In genomic region chr2:120298173-120298835, GRCh38 we compare ENCODE assay signal across 1 cellular context.
A peak's percentile ranks its signal among the peaks of the same experiment; 100 is the strongest.
TF ChIP-seq lines count a peak whose summit lies in the region.

No MANE protein-coding gene starts in this region.

TF ChIP-seq in K562, 482 proteins besides CTCF, POLR2A, EP300 and RAD21 (continued from another document and continues in another):
- TF ChIP-seq, protein P1, sequence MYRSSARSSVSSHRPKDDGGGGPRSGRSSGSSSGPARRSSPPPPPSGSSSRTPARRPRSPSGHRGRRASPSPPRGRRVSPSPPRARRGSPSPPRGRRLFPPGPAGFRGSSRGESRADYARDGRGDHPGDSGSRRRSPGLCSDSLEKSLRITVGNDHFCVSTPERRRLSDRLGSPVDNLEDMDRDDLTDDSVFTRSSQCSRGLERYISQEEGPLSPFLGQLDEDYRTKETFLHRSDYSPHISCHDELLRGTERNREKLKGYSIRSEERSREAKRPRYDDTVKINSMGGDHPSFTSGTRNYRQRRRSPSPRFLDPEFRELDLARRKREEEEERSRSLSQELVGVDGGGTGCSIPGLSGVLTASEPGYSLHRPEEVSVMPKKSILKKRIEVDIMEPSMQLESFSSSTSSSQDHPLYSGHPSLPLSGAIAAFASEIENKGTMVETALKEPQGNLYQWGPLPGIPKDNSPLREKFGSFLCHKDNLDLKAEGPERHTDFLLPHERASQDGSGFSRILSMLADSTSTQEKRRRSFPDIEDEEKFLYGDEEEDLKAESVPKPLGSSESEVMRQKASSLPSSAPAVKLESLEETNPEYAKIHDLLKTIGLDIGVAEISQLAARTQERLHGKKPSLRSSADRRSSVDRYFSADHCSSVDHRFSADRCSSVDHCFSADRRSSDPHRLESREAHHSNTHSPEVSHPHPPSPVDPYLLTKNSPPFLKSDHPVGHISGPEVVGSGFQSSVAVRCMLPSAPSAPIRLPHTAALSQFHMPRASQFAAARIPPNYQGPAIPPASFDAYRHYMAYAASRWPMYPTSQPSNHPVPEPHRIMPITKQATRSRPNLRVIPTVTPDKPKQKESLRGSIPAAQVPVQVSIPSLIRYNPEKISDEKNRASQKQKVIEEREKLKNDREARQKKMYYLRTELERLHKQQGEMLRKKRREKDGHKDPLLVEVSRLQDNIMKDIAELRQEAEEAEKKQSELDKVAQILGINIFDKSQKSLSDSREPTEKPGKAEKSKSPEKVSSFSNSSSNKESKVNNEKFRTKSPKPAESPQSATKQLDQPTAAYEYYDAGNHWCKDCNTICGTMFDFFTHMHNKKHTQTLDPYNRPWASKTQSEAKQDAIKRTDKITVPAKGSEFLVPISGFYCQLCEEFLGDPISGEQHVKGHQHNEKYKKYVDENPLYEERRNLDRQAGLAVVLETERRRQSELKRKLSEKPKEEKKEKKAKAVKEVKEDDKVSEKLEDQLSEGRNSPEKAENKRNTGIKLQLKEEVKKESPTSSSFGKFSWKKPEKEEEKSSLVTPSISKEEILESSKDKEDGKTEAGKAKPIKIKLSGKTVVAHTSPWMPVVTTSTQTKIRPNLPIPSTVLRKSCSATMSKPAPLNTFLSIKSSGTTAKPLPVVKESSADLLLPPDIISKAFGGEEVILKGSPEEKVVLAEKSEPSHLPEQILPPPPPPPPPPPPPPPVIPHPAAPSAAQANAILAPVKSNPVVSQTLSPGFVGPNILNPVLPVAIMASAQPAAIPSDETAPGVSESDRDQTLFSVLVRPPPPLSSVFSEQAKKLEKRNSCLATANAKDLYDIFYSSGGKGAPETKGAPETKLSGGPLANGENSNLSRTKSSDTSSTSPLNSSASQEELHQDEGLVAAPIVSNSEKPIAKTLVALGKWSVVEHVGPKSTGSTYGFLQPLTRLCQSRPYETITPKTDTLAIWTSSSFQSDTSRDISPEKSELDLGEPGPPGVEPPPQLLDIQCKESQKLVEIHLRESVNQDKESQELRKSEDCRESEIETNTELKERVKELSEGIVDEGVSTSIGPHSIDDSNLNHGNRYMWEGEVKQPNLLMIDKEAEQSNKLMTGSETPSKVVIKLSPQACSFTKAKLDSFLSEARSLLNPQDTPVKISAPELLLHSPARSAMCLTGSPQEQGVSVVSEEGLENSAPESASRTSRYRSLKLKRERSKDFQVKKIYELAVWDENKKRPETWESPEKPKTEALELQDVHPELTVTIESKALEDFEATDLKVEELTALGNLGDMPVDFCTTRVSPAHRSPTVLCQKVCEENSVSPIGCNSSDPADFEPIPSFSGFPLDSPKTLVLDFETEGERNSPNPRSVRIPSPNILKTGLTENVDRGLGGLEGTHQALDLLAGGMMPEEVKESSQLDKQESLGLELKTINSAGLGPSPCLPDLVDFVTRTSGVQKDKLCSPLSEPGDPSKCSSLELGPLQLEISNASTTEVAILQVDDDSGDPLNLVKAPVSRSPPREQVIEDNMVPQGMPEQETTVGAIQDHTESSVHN (IDR thresholded peaks at IDR 0.05; ENCODE audit: borderline replicate concordance in 1 of 2, low read depth in 1 of 2): 0 out of 4 replicates have a peak, but pooled peaks of 1 of the 2 experiments have one; percentile 54
- no peak for TF ChIP-seq ZNF589 (CRISPR knock-in tag; IDR thresholded peaks at IDR 0.05; ENCODE audit: low read depth)
- TF ChIP-seq ZZZ3 (IDR thresholded peaks at IDR 0.05): no peak
- no peak for TF ChIP-seq HMG20B (CRISPR knock-in tag; IDR thresholded peaks at IDR 0.05)
- peak; percentile 94 for TF ChIP-seq JUND (IDR thresholded peaks at IDR 0.05; ENCODE audit: borderline replicate concordance, low read depth, low read length)
- TF ChIP-seq JUND (tag; IDR thresholded peaks at IDR 0.05; ENCODE audit: borderline replicate concordance, low read depth, low read length): peak; percentile 89; the same call in 1 of the 3 replicates
- peak; percentile 68 for TF ChIP-seq DACH1 (IDR thresholded peaks at IDR 0.05; ENCODE audit: partially characterized antibody)
- TF ChIP-seq ARID1B (IDR thresholded peaks at IDR 0.05): peak; percentile 88
- TF ChIP-seq ZNF449 (CRISPR knock-in tag; IDR thresholded peaks at IDR 0.05): no peak
- TF ChIP-seq SRSF1 (IDR thresholded peaks at IDR 0.05; ENCODE audit: low read depth, low read length): no peak
- TF ChIP-seq KLF16 (IDR thresholded peaks at IDR 0.05): peak; percentile 45; the same call in 1 of the 2 replicates
- TF ChIP-seq EP400 (IDR thresholded peaks at IDR 0.05): no peak
- peak; percentile 73 for TF ChIP-seq SMARCC2 (IDR thresholded peaks at IDR 0.05; ENCODE audit: low read depth)
- TF ChIP-seq FOSL1 (tag; conservative IDR thresholded peaks at IDR 0.05): peak; percentile 94
- TF ChIP-seq, protein P2, sequence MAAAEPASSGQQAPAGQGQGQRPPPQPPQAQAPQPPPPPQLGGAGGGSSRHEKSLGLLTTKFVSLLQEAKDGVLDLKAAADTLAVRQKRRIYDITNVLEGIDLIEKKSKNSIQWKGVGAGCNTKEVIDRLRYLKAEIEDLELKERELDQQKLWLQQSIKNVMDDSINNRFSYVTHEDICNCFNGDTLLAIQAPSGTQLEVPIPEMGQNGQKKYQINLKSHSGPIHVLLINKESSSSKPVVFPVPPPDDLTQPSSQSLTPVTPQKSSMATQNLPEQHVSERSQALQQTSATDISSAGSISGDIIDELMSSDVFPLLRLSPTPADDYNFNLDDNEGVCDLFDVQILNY (CRISPR knock-in tag; IDR thresholded peaks at IDR 0.05): no peak
- TF ChIP-seq, protein P3, sequence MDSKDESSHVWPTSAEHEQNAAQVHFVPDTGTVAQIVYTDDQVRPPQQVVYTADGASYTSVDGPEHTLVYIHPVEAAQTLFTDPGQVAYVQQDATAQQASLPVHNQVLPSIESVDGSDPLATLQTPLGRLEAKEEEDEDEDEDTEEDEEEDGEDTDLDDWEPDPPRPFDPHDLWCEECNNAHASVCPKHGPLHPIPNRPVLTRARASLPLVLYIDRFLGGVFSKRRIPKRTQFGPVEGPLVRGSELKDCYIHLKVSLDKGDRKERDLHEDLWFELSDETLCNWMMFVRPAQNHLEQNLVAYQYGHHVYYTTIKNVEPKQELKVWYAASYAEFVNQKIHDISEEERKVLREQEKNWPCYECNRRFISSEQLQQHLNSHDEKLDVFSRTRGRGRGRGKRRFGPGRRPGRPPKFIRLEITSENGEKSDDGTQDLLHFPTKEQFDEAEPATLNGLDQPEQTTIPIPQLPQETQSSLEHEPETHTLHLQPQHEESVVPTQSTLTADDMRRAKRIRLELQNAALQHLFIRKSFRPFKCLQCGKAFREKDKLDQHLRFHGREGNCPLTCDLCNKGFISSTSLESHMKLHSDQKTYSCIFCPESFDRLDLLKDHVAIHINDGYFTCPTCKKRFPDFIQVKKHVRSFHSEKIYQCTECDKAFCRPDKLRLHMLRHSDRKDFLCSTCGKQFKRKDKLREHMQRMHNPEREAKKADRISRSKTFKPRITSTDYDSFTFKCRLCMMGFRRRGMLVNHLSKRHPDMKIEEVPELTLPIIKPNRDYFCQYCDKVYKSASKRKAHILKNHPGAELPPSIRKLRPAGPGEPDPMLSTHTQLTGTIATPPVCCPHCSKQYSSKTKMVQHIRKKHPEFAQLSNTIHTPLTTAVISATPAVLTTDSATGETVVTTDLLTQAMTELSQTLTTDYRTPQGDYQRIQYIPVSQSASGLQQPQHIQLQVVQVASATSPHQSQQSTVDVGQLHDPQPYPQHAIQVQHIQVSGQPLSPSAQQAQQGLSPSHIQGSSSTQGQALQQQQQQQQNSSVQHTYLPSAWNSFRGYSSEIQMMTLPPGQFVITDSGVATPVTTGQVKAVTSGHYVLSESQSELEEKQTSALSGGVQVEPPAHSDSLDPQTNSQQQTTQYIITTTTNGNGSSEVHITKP (IDR thresholded peaks at IDR 0.05; ENCODE audit: partially characterized antibody): no peak
- TF ChIP-seq RCOR1 (IDR thresholded peaks at IDR 0.05; ENCODE audit: borderline replicate concordance in 1 of 2, low read depth in 2 of 2, low read length in 2 of 2): peak in 1 of 2 experiments; percentile 25; a peak in 1 of 4 replicates
- no peak for TF ChIP-seq BMI1 (IDR thresholded peaks at IDR 0.05; ENCODE audit: low read length)
- 0 out of 2 replicates have a peak, but pooled peaks have one; percentile 13 for TF ChIP-seq BHLHE40 (IDR thresholded peaks at IDR 0.05; ENCODE audit: low read length)
- TF ChIP-seq DMBX1 (CRISPR knock-in tag; IDR thresholded peaks at IDR 0.05; ENCODE audit: borderline replicate concordance): no peak
- TF ChIP-seq VEZF1 (CRISPR knock-in tag; IDR thresholded peaks at IDR 0.05): 0 out of 2 replicates have a peak, but pooled peaks have one; percentile 18
- peak; percentile 76 for TF ChIP-seq CBFA2T2 (conservative IDR thresholded peaks at IDR 0.05)
- TF ChIP-seq TCF3 (CRISPR knock-in tag; IDR thresholded peaks at IDR 0.05): peak; percentile 77
- TF ChIP-seq TAF9B (IDR thresholded peaks at IDR 0.05; ENCODE audit: partially characterized antibody): peak; percentile 13
- TF ChIP-seq TRIM24 (IDR thresholded peaks at IDR 0.05): peak; percentile 37 to 46; a peak in 3 of 4 replicates
- no peak for TF ChIP-seq XRCC5 (IDR thresholded peaks at IDR 0.05; ENCODE audit: low read depth, low read length)
- TF ChIP-seq POLR3G (IDR thresholded peaks at IDR 0.05; ENCODE audit: extremely low read depth, insufficient read length, insufficient replicate concordance): no peak
- TF ChIP-seq CXXC5 (CRISPR knock-in tag; IDR thresholded peaks at IDR 0.05): no peak
- TF ChIP-seq ATF4 (CRISPR knock-in tag; IDR thresholded peaks at IDR 0.05): no peak
- TF ChIP-seq PHB (CRISPR knock-in tag; IDR thresholded peaks at IDR 0.05): no peak
- TF ChIP-seq, protein P4, sequence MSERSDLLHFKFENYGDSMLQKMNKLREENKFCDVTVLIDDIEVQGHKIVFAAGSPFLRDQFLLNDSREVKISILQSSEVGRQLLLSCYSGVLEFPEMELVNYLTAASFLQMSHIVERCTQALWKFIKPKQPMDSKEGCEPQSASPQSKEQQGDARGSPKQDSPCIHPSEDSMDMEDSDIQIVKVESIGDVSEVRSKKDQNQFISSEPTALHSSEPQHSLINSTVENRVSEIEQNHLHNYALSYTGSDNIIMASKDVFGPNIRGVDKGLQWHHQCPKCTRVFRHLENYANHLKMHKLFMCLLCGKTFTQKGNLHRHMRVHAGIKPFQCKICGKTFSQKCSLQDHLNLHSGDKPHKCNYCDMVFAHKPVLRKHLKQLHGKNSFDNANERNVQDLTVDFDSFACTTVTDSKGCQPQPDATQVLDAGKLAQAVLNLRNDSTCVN (CRISPR knock-in tag; IDR thresholded peaks at IDR 0.05): no peak
- TF ChIP-seq, protein P5, sequence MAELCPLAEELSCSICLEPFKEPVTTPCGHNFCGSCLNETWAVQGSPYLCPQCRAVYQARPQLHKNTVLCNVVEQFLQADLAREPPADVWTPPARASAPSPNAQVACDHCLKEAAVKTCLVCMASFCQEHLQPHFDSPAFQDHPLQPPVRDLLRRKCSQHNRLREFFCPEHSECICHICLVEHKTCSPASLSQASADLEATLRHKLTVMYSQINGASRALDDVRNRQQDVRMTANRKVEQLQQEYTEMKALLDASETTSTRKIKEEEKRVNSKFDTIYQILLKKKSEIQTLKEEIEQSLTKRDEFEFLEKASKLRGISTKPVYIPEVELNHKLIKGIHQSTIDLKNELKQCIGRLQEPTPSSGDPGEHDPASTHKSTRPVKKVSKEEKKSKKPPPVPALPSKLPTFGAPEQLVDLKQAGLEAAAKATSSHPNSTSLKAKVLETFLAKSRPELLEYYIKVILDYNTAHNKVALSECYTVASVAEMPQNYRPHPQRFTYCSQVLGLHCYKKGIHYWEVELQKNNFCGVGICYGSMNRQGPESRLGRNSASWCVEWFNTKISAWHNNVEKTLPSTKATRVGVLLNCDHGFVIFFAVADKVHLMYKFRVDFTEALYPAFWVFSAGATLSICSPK (IDR thresholded peaks at IDR 0.05; ENCODE audit: borderline replicate concordance): no peak
- no peak for TF ChIP-seq MCM2 (IDR thresholded peaks at IDR 0.05; ENCODE audit: low read depth)
- no peak for TF ChIP-seq ZNF584 (CRISPR knock-in tag; IDR thresholded peaks at IDR 0.05; ENCODE audit: low read depth)
- peak; percentile 83 for TF ChIP-seq CBFA2T3 (IDR thresholded peaks at IDR 0.05)
- no peak for TF ChIP-seq ZC3H4 (CRISPR knock-in tag; IDR thresholded peaks at IDR 0.05; ENCODE audit: borderline replicate concordance)
- TF ChIP-seq SP1 (CRISPR knock-in tag; IDR thresholded peaks at IDR 0.05): no peak
- TF ChIP-seq MYNN (IDR thresholded peaks at IDR 0.05): 0 out of 2 replicates have a peak, but pooled peaks have one; percentile 21
- TF ChIP-seq MYNN (CRISPR knock-in tag; IDR thresholded peaks at IDR 0.05): no peak
- TF ChIP-seq ELF1 (tag; IDR thresholded peaks at IDR 0.05): no peak
- no peak for TF ChIP-seq ZEB2 (IDR thresholded peaks at IDR 0.05)
- no peak for TF ChIP-seq ZNF507 (tag; conservative IDR thresholded peaks at IDR 0.05)
- 0 out of 2 replicates have a peak, but pooled peaks have one; percentile 28 for TF ChIP-seq ATF7 (IDR thresholded peaks at IDR 0.05)
- peak in 1 of 2 experiments; percentile 37; a peak in 1 of 4 replicates for TF ChIP-seq HDAC1 (IDR thresholded peaks at IDR 0.05)
